28 cellular contexts compared by ENCODE assay signal in the genomic region with DNA sequence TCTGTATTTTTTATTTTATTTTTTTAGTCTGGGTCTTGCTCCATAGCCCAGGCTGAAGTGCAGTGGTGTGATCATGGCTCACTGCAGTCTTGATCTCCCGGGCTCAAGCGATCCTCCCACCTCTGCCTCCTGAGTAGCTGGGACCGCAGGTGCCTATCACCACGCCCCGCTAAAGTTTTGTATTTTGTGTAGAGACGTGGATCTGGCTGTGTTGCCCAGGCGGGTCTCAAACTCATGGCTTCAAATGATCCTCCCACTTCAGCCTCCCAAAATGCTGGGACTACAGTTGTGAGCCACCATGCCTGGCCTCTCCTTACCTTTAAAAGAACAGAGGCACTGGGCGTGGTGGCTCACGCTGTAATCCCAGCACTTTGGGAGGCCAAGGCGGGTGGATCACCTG. TPM values are rescaled to one million over a fixed set of nuclear protein-coding genes. Genes with fewer than 3 reads are reported as not detected.
DNase-seq lines count a peak whose midpoint lies in the region; ATAC-seq and TF ChIP-seq lines count a peak whose summit lies in the region.
"Had no signal": no experiment of that assay in that cellular context is flagged by ENCODE, and none has a peak within 500 bp of the region (broad histone marks: within the 10 kb centered on the region; RNA-seq: fewer than 3 reads in every experiment).

No MANE protein-coding gene starts in this region.

- no peak for ATAC-seq in WTC11
- ATAC-seq: GM12878 had no signal

- no peaks in the 10 kb centered on the region for H3K9me2 ChIP-seq in MM.1S (replicated peaks; ENCODE audit: insufficient read depth, low read length)

- no peaks in the 10 kb centered on the region for H3K9me3 Mint-ChIP-seq in WTC11
- H3K9me3 Mint-ChIP-seq in activated T-helper 1 cell treated with anti-CD3 and anti-CD28 coated beads, Interleukin-12 subunit alpha, Interleukin-12 subunit beta, Interleukin-2, Interleukin-4 antibody, amounts not matched to agents 30 ng/mL and 10 ng/mL and 1 ng/mL, durations not matched to agents 14 hours and 24 hours and 36 hours, result no peaks in the 10 kb centered on the region
- H3K9me3 Mint-ChIP-seq: CD4-positive, alpha-beta memory T cell; CD4-positive, CD25-positive, alpha-beta regulatory T cell; CD8-positive, alpha-beta memory T cell had no signal

- no peak overlapping the region for H3K4me3 Mint-ChIP-seq in WTC11
- no peak overlapping the region for H3K4me3 Mint-ChIP-seq in activated T-helper 1 cell treated with anti-CD3 and anti-CD28 coated beads, Interleukin-12 subunit alpha, Interleukin-12 subunit beta, Interleukin-2, Interleukin-4 antibody, amounts not matched to agents 30 ng/mL and 10 ng/mL and 1 ng/mL, durations not matched to agents 14 hours and 24 hours and 36 hours
- H3K4me3 Mint-ChIP-seq: CD14-positive monocyte; CD4-positive, alpha-beta memory T cell; CD4-positive, CD25-positive, alpha-beta regulatory T cell had no signal

- H3K27ac Mint-ChIP-seq in WTC11, result no peak overlapping the region
- H3K27ac Mint-ChIP-seq in activated T-helper 1 cell treated with anti-CD3 and anti-CD28 coated beads, Interleukin-12 subunit alpha, Interleukin-12 subunit beta, Interleukin-2, Interleukin-4 antibody, amounts not matched to agents 30 ng/mL and 10 ng/mL and 1 ng/mL, durations not matched to agents 14 hours and 24 hours and 36 hours, result no peak overlapping the region
- H3K27ac Mint-ChIP-seq: CD14-positive monocyte; CD4-positive, alpha-beta memory T cell; CD4-positive, CD25-positive, alpha-beta regulatory T cell; CD8-positive, alpha-beta memory T cell had no signal

- POLR2A ChIA-PET in WTC11 (lab: Charles Lee), result no interaction called here

- TF ChIP-seq CTCF in MM.1S (IDR thresholded peaks at IDR 0.05; ENCODE audit: low read length) (no peak), WTC11 (IDR thresholded peaks at IDR 0.05) (no peak)

- no peaks in the 10 kb centered on the region for H3F3A ChIP-seq in MM.1S (ENCODE audit: insufficient read depth, low read length)

- no peaks in the 10 kb centered on the region; the same call in none of the 2 replicates for H3K27me3 Mint-ChIP-seq in WTC11 (ENCODE audit: low read depth)
- H3K27me3 Mint-ChIP-seq in activated T-helper 1 cell treated with anti-CD3 and anti-CD28 coated beads, Interleukin-12 subunit alpha, Interleukin-12 subunit beta, Interleukin-2, Interleukin-4 antibody, amounts not matched to agents 30 ng/mL and 10 ng/mL and 1 ng/mL, durations not matched to agents 14 hours and 24 hours and 36 hours (ENCODE audit: insufficient read depth), result peaks cover 20% of the 10 kb centered on the region

- H3K27ac ChIP-seq in BLaER1 (no peak overlapping the region), MM.1S (ENCODE audit: low read length) (no peak overlapping the region)
- H3K27ac ChIP-seq in BLaER1 treated with 17β-estradiol and CSF1 and Interleukin-3, amounts not matched to agents 10 nM and 100 nM, result no peak overlapping the region; a peak in 1 of 22 replicates
- no peak overlapping the region for H3K27ac ChIP-seq in effector memory CD4-positive, alpha-beta T cell (ENCODE audit: insufficient read depth, low read length, poor library complexity, severe bottlenecking)

- H3K9ac ChIP-seq in BLaER1, result no peak overlapping the region
- no peak overlapping the region for H3K9ac ChIP-seq in BLaER1 treated with 17β-estradiol and CSF1 and Interleukin-3, amounts not matched to agents 10 nM and 100 nM
- H3K9ac ChIP-seq in MM.1S (ENCODE audit: low read length), result no peak overlapping the region

- H3K9me3 ChIP-seq in BLaER1, result no peaks in the 10 kb centered on the region
- H3K9me3 ChIP-seq in BLaER1 treated with 17β-estradiol and CSF1 and Interleukin-3, amounts not matched to agents 10 nM and 100 nM (replicated peaks in 1 of 11), result no peaks in the 10 kb centered on the region
- no peaks in the 10 kb centered on the region for H3K9me3 ChIP-seq in MM.1S (replicated peaks; ENCODE audit: insufficient read depth, low read length)
- H3K9me3 ChIP-seq in effector memory CD4-positive, alpha-beta T cell (ENCODE audit: control insufficient read depth, low read length), result no peaks in the 10 kb centered on the region
- H3K9me3 ChIP-seq: BE2C had no signal

- intact Hi-C loops in activated T-helper 1 cell treated with anti-CD3 and anti-CD28 coated beads, Interleukin-12 subunit alpha, Interleukin-12 subunit beta, Interleukin-2, Interleukin-4 antibody, amounts not matched to agents 30 ng/mL and 10 ng/mL and 1 ng/mL, durations not matched to agents 14 hours and 24 hours and 36 hours (cut with micrococcal nuclease), result no loop called here

- no peak overlapping the region for H2AFZ ChIP-seq in MM.1S (ENCODE audit: low read length)

- peaks cover 13% of the 10 kb centered on the region for H3K4me1 Mint-ChIP-seq in WTC11
- H3K4me1 Mint-ChIP-seq in activated T-helper 1 cell treated with anti-CD3 and anti-CD28 coated beads, Interleukin-12 subunit alpha, Interleukin-12 subunit beta, Interleukin-2, Interleukin-4 antibody, amounts not matched to agents 30 ng/mL and 10 ng/mL and 1 ng/mL, durations not matched to agents 14 hours and 24 hours and 36 hours (ENCODE audit: low read depth), result no peaks in the 10 kb centered on the region
- H3K4me1 Mint-ChIP-seq: CD4-positive, alpha-beta memory T cell; CD8-positive, alpha-beta memory T cell had no signal

- H4K20me1 ChIP-seq in BLaER1 (no peaks in the 10 kb centered on the region), MM.1S (ENCODE audit: insufficient read depth, low read length) (no peaks in the 10 kb centered on the region)
- no peaks in the 10 kb centered on the region for H4K20me1 ChIP-seq in BLaER1 treated with 17β-estradiol and CSF1 and Interleukin-3, amounts not matched to agents 10 nM and 100 nM

- H3K4me3 ChIP-seq in BLaER1 (no peak overlapping the region), MM.1S (ENCODE audit: low read length) (no peak overlapping the region)
- H3K4me3 ChIP-seq in BLaER1 treated with 17β-estradiol and CSF1 and Interleukin-3, amounts not matched to agents 10 nM and 100 nM, result no peak overlapping the region
- no peak overlapping the region for H3K4me3 ChIP-seq in effector memory CD4-positive, alpha-beta T cell (ENCODE audit: insufficient read depth, low read depth, low read length, poor library complexity, severe bottlenecking)
- H3K4me3 ChIP-seq: GM12878 had no signal

- H3K4me2 ChIP-seq in BLaER1, result peak overlapping the region; percentile 53
- peak overlapping the region; percentile 3 to 93 (median 63); a peak in 19 of 22 replicates for H3K4me2 ChIP-seq in BLaER1 treated with 17β-estradiol and CSF1 and Interleukin-3, amounts not matched to agents 10 nM and 100 nM
- no peak overlapping the region for H3K4me2 ChIP-seq in MM.1S (ENCODE audit: low read depth, low read length)

- no peaks in the 10 kb centered on the region for H3K79me2 ChIP-seq in MM.1S (ENCODE audit: low read length)

- CTCF ChIA-PET in WTC11 (lab: Charles Lee), result no interaction called here

- DNase-seq in MM.1S, result peak; percentile 1
- DNase-seq in WTC11 (ENCODE audit: low spot score), result no peak
- DNase-seq in effector CD4-positive, alpha-beta T cell, result no peak
- DNase-seq in central memory CD4-positive, alpha-beta T cell, result no peak
- no peak for DNase-seq in effector memory CD4-positive, alpha-beta T cell
- DNase-seq in activated T-helper 1 cell treated with anti-CD3 and anti-CD28 coated beads, Interleukin-12 subunit alpha, Interleukin-12 subunit beta, Interleukin-2, Interleukin-4 antibody, amounts not matched to agents 30 ng/mL and 10 ng/mL and 1 ng/mL, durations not matched to agents 14 hours and 24 hours and 36 hours (ENCODE audit: low spot score), result no peak
- DNase-seq: 8988T; ACHN; BE2C; C1 segment of cervical spinal cord; CD4-positive, alpha-beta memory T cell; CD4-positive, CD25-positive, alpha-beta regulatory T cell; CD8-positive, alpha-beta memory T cell; COR-L47; DMS 273 treated with DMSO at 0.1 percent for 48 hours; DMS153; DMS53; DMS79; DND-41; EL; GDM1 had no signal

- no peaks in the 10 kb centered on the region for H3K36me3 ChIP-seq in BLaER1
- no peaks in the 10 kb centered on the region for H3K36me3 ChIP-seq in BLaER1 treated with 17β-estradiol and CSF1 and Interleukin-3, amounts not matched to agents 10 nM and 100 nM
- no peaks in the 10 kb centered on the region for H3K36me3 ChIP-seq in MM.1S (replicated peaks; ENCODE audit: insufficient read depth, low read length)
- H3K36me3 ChIP-seq in effector memory CD4-positive, alpha-beta T cell (ENCODE audit: control insufficient read depth, insufficient read depth, low read length), result no peaks in the 10 kb centered on the region
- H3K36me3 ChIP-seq: BE2C had no signal

- no peaks in the 10 kb centered on the region for H3K27me3 ChIP-seq in BLaER1
- peaks cover 0 to 9% (median 0%) of the 10 kb centered on the region in 11 experiments; a peak in 4 of 22 replicates for H3K27me3 ChIP-seq in BLaER1 treated with 17β-estradiol and CSF1 and Interleukin-3, amounts not matched to agents 10 nM and 100 nM
- peaks cover 57% of the 10 kb centered on the region for H3K27me3 ChIP-seq in MM.1S (replicated peaks; ENCODE audit: insufficient read depth, low read length)
- no peaks in the 10 kb centered on the region for H3K27me3 ChIP-seq in effector memory CD4-positive, alpha-beta T cell (replicated peaks; ENCODE audit: control insufficient read depth, insufficient read depth, low read length, poor library complexity, severe bottlenecking)

- H3K4me1 ChIP-seq in BLaER1, result peaks cover 50% of the 10 kb centered on the region
- H3K4me1 ChIP-seq in BLaER1 treated with 17β-estradiol and CSF1 and Interleukin-3, amounts not matched to agents 10 nM and 100 nM, result peaks cover 48 to 65% (median 52%) of the 10 kb centered on the region in 10 experiments
- no peaks in the 10 kb centered on the region for H3K4me1 ChIP-seq in MM.1S (ENCODE audit: low read length)
- H3K4me1 ChIP-seq in effector memory CD4-positive, alpha-beta T cell (ENCODE audit: control insufficient read depth, insufficient read depth, low read length, poor library complexity, severe bottlenecking), result no peaks in the 10 kb centered on the region
- H3K4me1 ChIP-seq: BE2C had no signal

- no peaks in the 10 kb centered on the region for H3K36me3 Mint-ChIP-seq in WTC11
- H3K36me3 Mint-ChIP-seq in activated T-helper 1 cell treated with anti-CD3 and anti-CD28 coated beads, Interleukin-12 subunit alpha, Interleukin-12 subunit beta, Interleukin-2, Interleukin-4 antibody, amounts not matched to agents 30 ng/mL and 10 ng/mL and 1 ng/mL, durations not matched to agents 14 hours and 24 hours and 36 hours (ENCODE audit: low read depth), result no peaks in the 10 kb centered on the region
- H3K36me3 Mint-ChIP-seq: CD14-positive monocyte; CD4-positive, alpha-beta memory T cell; CD4-positive, CD25-positive, alpha-beta regulatory T cell; CD8-positive, alpha-beta memory T cell had no signal

RNA-seq across cellular contexts. Expression of a gene that starts 4.2 kb away (rescaled TPM):
- total RNA-seq in WTC11 (2021), result 0.23 to 0.53 TPM (median 0.46 TPM) in 3 replicates
- not detected in 2 replicates for total RNA-seq in activated T-helper 1 cell treated with anti-CD3 and anti-CD28 coated beads, Interleukin-12 subunit alpha, Interleukin-12 subunit beta, Interleukin-2, Interleukin-4 antibody, amounts not matched to agents 30 ng/mL and 10 ng/mL and 1 ng/mL, durations not matched to agents 14 hours and 24 hours and 36 hours
- total RNA-seq: A673; CD4-positive, alpha-beta memory T cell; CD4-positive, CD25-positive, alpha-beta regulatory T cell; CD8-positive, alpha-beta memory T cell; Daoy; G401 had no signal

RNA-seq across cellular contexts. Expression of a gene that starts 5.4 kb away (rescaled TPM):
- total RNA-seq in WTC11 (2021), result 0.11 to 0.22 TPM (median 0.14 TPM) in 3 replicates
- total RNA-seq in activated T-helper 1 cell treated with anti-CD3 and anti-CD28 coated beads, Interleukin-12 subunit alpha, Interleukin-12 subunit beta, Interleukin-2, Interleukin-4 antibody, amounts not matched to agents 30 ng/mL and 10 ng/mL and 1 ng/mL, durations not matched to agents 14 hours and 24 hours and 36 hours, result 0.57 and 0.96 TPM in 2 replicates
- total RNA-seq: Daoy, G401 had no signal

RNA-seq across cellular contexts. Expression of a gene that starts 19.0 kb away (rescaled TPM):
- 109 to 127 TPM (median 120 TPM) in 3 replicates for total RNA-seq in WTC11 (2021)
- total RNA-seq in activated T-helper 1 cell treated with anti-CD3 and anti-CD28 coated beads, Interleukin-12 subunit alpha, Interleukin-12 subunit beta, Interleukin-2, Interleukin-4 antibody, amounts not matched to agents 30 ng/mL and 10 ng/mL and 1 ng/mL, durations not matched to agents 14 hours and 24 hours and 36 hours, result 156 and 164 TPM in 2 replicates

RNA-seq across cellular contexts. Expression of a gene that starts 38.9 kb away (rescaled TPM):
- total RNA-seq in WTC11 (2021), result 126 to 132 TPM (median 130 TPM) in 3 replicates
- 2.7 and 4.0 TPM in 2 replicates for total RNA-seq in activated T-helper 1 cell treated with anti-CD3 and anti-CD28 coated beads, Interleukin-12 subunit alpha, Interleukin-12 subunit beta, Interleukin-2, Interleukin-4 antibody, amounts not matched to agents 30 ng/mL and 10 ng/mL and 1 ng/mL, durations not matched to agents 14 hours and 24 hours and 36 hours

RNA-seq across cellular contexts. Expression of a gene that starts 41.3 kb away (rescaled TPM):
- 0.28 to 1.1 TPM (median 0.55 TPM) in 3 replicates for total RNA-seq in WTC11 (2021)
- total RNA-seq in activated T-helper 1 cell treated with anti-CD3 and anti-CD28 coated beads, Interleukin-12 subunit alpha, Interleukin-12 subunit beta, Interleukin-2, Interleukin-4 antibody, amounts not matched to agents 30 ng/mL and 10 ng/mL and 1 ng/mL, durations not matched to agents 14 hours and 24 hours and 36 hours, result 4.7 and 5.1 TPM in 2 replicates
- total RNA-seq: A673, Daoy, G401 had no signal
